Comparison of ENCODE assay signal across 8 cellular contexts in genomic region chr1:160085686-160086089, GRCh38. TPM values are rescaled to one million over a fixed set of nuclear protein-coding genes. Genes with fewer than 3 reads are reported as not detected.
DNase-seq lines count a peak whose midpoint lies in the region; ATAC-seq and TF ChIP-seq lines count a peak whose summit lies in the region.

No MANE protein-coding gene starts in this region.

- H3K4me3 ChIP-seq in epithelial cell of proximal tubule (ENCODE audit: low read depth, low read length) = no peak overlapping the region

- TF ChIP-seq CTCF in epithelial cell of proximal tubule (conservative IDR thresholded peaks at IDR 0.05; ENCODE audit: low read depth, low read length) = peak; percentile 85

- H3K27ac Mint-ChIP-seq in naive B cell = peak overlapping the region in 3 of 6 donors; percentile 58 to 89 (median 84)

- peak; percentile 62 to 65 for ATAC-seq in naive B cell (ENCODE audit: low read depth in 2 of 2)

- H3K36me3 Mint-ChIP-seq in naive B cell = peaks cover 0 to 18% of the 10 kb centered on the region in 2 donors

- DNase-seq in DMS114 treated with DMSO at 0.1 percent for 48 hours (lab: John Stamatoyannopoulos, UW; ENCODE audit: unreplicated experiment) (peak; percentile 70), KG1 (lab: John Stamatoyannopoulos, UW) (peak; percentile 47), OCI-M2 (lab: John Stamatoyannopoulos, UW; ENCODE audit: unreplicated experiment) (peak; percentile 50), activated T-cell treated with anti-CD3 and anti-CD28 coated beads for 48 hours (ENCODE audit: low read depth) (peak; percentile 72), epithelial cell of proximal tubule (ENCODE audit: low read depth) (no peak), naive B cell (peak; percentile 61), cortex of kidney (lab: John Stamatoyannopoulos, UW) (no peak)
- peak; percentile 52 to 61 for DNase-seq in stimulated activated CD8-positive, alpha-beta memory T cell treated with anti-CD3 and anti-CD28 coated beads, Interleukin-7, amount 100 ng/mL, for 4 hours (ENCODE audit: low read depth in 2 of 2)

- peaks cover 18 to 27% (median 24%) of the 10 kb centered on the region in 3 donors for H3K4me1 Mint-ChIP-seq in naive B cell

- no peaks in the 10 kb centered on the region for H3K9me3 Mint-ChIP-seq in naive B cell

- H3K4me3 Mint-ChIP-seq in naive B cell = peak overlapping the region in 2 of 8 donors; percentile 5 to 10

- peaks cover 23 to 28% (median 25%) of the 10 kb centered on the region in 3 donors for H3K27me3 Mint-ChIP-seq in naive B cell

RNA-seq across cellular contexts. Expression of gene KCNJ9, which starts 4.3 kb away (rescaled TPM):
- total RNA-seq in epithelial cell of proximal tubule = not detected in 2 replicates
- polyA plus RNA-seq in naive B cell (ENCODE audit: low read depth in 6 of 6) = under 1 TPM in 1 of 6 donors, not detected in 5; 0.08 TPM

RNA-seq across cellular contexts. Expression of gene IGSF8, which starts 12.7 kb away (rescaled TPM):
- 28.4 and 33.3 TPM in 2 replicates for total RNA-seq in epithelial cell of proximal tubule
- 10 to 100 TPM; 33.6 to 53.1 (median 47.7) TPM for polyA plus RNA-seq in naive B cell (ENCODE audit: low read depth in 6 of 6)

RNA-seq across cellular contexts. Expression of gene KCNJ10, which starts 15.7 kb away (rescaled TPM):
- not detected in 2 replicates for total RNA-seq in epithelial cell of proximal tubule
- polyA plus RNA-seq in naive B cell (ENCODE audit: low read depth in 6 of 6) = not detected

RNA-seq across cellular contexts. Expression of gene ATP1A2, which starts 29.9 kb away (rescaled TPM):
- not detected in 2 replicates for total RNA-seq in epithelial cell of proximal tubule
- not detected for polyA plus RNA-seq in naive B cell (ENCODE audit: low read depth in 6 of 6)

RNA-seq across cellular contexts. Expression of gene PIGM, which starts 53.9 kb away (rescaled TPM):
- total RNA-seq in epithelial cell of proximal tubule = 2.2 and 2.5 TPM in 2 replicates
- 1 to 10 TPM in 5 of 6 donors, under 1 TPM in 1; 0.98 to 2.0 (median 1.5) TPM for polyA plus RNA-seq in naive B cell (ENCODE audit: low read depth in 6 of 6)

Comparison
In these comparisons a context has a peak if more than half of its experiments do, and no peak if none do; other contexts are left out.
1. DNase-seq: peak in DMS114 treated with DMSO at 0.1 percent for 48 hours (single experiment), KG1 (single experiment), OCI-M2 (single experiment), activated T-cell treated with anti-CD3 and anti-CD28 coated beads for 48 hours (single experiment), naive B cell (single experiment) and stimulated activated CD8-positive, alpha-beta memory T cell treated with anti-CD3 and anti-CD28 coated beads, Interleukin-7, amount 100 ng/mL, for 4 hours (2 of 2); none in epithelial cell of proximal tubule (single experiment) and cortex of kidney (single experiment).